In the genomic region with DNA sequence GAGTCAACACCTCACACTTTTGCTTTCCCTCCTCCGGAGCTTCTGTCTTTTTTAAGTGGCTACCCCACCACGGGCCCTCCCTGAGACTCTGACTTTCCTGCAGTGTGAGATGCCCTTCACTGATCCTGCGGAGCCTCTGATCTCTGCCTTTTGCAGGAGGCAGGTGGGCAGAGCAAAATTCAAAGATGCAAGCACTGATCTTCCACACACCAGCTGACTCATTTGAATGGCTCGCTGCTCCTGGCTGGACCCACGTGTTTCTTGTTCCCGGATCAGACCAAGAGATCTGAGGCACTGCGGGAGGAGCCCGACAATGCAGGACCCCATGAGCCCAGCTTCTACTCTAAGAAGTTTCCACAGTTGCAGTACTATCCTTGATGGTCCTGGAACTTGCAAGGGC, we compare ENCODE assay signal across 1 cellular context.
TF ChIP-seq lines count a peak whose summit lies in the region.

No MANE protein-coding gene starts in this region.

TF ChIP-seq in GM23338, 12 proteins besides CTCF, POLR2A, EP300 and RAD21 (continued from another document):
- TF ChIP-seq, protein P1, sequence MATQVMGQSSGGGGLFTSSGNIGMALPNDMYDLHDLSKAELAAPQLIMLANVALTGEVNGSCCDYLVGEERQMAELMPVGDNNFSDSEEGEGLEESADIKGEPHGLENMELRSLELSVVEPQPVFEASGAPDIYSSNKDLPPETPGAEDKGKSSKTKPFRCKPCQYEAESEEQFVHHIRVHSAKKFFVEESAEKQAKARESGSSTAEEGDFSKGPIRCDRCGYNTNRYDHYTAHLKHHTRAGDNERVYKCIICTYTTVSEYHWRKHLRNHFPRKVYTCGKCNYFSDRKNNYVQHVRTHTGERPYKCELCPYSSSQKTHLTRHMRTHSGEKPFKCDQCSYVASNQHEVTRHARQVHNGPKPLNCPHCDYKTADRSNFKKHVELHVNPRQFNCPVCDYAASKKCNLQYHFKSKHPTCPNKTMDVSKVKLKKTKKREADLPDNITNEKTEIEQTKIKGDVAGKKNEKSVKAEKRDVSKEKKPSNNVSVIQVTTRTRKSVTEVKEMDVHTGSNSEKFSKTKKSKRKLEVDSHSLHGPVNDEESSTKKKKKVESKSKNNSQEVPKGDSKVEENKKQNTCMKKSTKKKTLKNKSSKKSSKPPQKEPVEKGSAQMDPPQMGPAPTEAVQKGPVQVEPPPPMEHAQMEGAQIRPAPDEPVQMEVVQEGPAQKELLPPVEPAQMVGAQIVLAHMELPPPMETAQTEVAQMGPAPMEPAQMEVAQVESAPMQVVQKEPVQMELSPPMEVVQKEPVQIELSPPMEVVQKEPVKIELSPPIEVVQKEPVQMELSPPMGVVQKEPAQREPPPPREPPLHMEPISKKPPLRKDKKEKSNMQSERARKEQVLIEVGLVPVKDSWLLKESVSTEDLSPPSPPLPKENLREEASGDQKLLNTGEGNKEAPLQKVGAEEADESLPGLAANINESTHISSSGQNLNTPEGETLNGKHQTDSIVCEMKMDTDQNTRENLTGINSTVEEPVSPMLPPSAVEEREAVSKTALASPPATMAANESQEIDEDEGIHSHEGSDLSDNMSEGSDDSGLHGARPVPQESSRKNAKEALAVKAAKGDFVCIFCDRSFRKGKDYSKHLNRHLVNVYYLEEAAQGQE (IDR thresholded peaks at IDR 0.05; ENCODE audit: unreplicated experiment), result no peak
- TF ChIP-seq ZNF331 (CRISPR knock-in tag; IDR thresholded peaks at IDR 0.05; ENCODE audit: low read depth) (no peak), STAT1 (IDR thresholded peaks at IDR 0.05; ENCODE audit: unreplicated experiment) (no peak), NANOG (IDR thresholded peaks at IDR 0.05; ENCODE audit: borderline replicate concordance) (no peak), EZH2 (IDR thresholded peaks at IDR 0.05; ENCODE audit: low read depth, unreplicated experiment) (no peak)
